Comparison of ENCODE assay signal across 8 cellular contexts in genomic region chr15:32578482-32578881, GRCh38. TPM values are rescaled to one million over a fixed set of nuclear protein-coding genes. Genes with fewer than 3 reads are reported as not detected.
DNase-seq lines count a peak whose midpoint lies in the region; ATAC-seq and TF ChIP-seq lines count a peak whose summit lies in the region.
"Not testable (repeated sequence)": the region's sequence is repeated elsewhere in the genome, so short reads cannot be mapped to it uniquely, and the experiment has no call there.

No MANE protein-coding gene starts in this region.

- not testable (repeated sequence) for H3K9me3 Mint-ChIP-seq in GM23338; T-helper 2 cell treated with Interferon-gamma antibody and Interleukin-4, amounts not matched to agents 5 μg/mL and 100 μg/mL, for 36 hours; activated CD8-positive, alpha-beta T cell treated with anti-CD3 and anti-CD28 coated beads for 36 hours; activated T-helper 17 cell treated with anti-CD3 and anti-CD28 coated beads, Interleukin-2, amount 50 U/mL, for 72 hours; activated naive CD8-positive, alpha-beta T cell treated with anti-CD3 and anti-CD28 coated beads, Interleukin-2, amount 50 U/mL, for 24 hours; natural killer cell treated with Interleukin-12 subunit alpha and Interleukin-12 subunit beta and Interleukin-15 and Interleukin-18, amount 100 ng/mL, for 72 hours; stimulated activated naive CD8-positive, alpha-beta T cell treated with anti-CD3 and anti-CD28 coated beads, Interleukin-15, amount 100 ng/mL, for 72 hours

- not testable (repeated sequence) for H3K9me2 ChIP-seq in GM23338 (ENCODE audit: insufficient read depth); Loucy (replicated peaks; ENCODE audit: low read depth, low read length)

- H3K27ac Mint-ChIP-seq in GM23338 = peak overlapping the region; percentile 72
- peak overlapping the region; percentile 78 for H3K27ac Mint-ChIP-seq in T-helper 2 cell treated with Interferon-gamma antibody and Interleukin-4, amounts not matched to agents 5 μg/mL and 100 μg/mL, for 36 hours
- H3K27ac Mint-ChIP-seq in activated CD8-positive, alpha-beta T cell treated with anti-CD3 and anti-CD28 coated beads for 36 hours = peak overlapping the region; percentile 75
- H3K27ac Mint-ChIP-seq in activated T-helper 17 cell treated with anti-CD3 and anti-CD28 coated beads, Interleukin-2, amount 50 U/mL, for 72 hours = not testable (repeated sequence)
- H3K27ac Mint-ChIP-seq in activated naive CD8-positive, alpha-beta T cell treated with anti-CD3 and anti-CD28 coated beads, Interleukin-2, amount 50 U/mL, for 24 hours = peak overlapping the region; percentile 67
- H3K27ac Mint-ChIP-seq in natural killer cell treated with Interleukin-12 subunit alpha and Interleukin-12 subunit beta and Interleukin-15 and Interleukin-18, amount 100 ng/mL, for 72 hours = peak overlapping the region; percentile 81 to 83
- H3K27ac Mint-ChIP-seq in stimulated activated naive CD8-positive, alpha-beta T cell treated with anti-CD3 and anti-CD28 coated beads, Interleukin-15, amount 100 ng/mL, for 72 hours = peak overlapping the region in 1 of 2 donors; percentile 3

- POLR2A ChIA-PET in activated CD8-positive, alpha-beta T cell treated with anti-CD3 and anti-CD28 coated beads for 36 hours (lab: Charles Lee) = not testable (repeated sequence)

- H3K27ac ChIP-seq in GM23338 (ENCODE audit: low read depth) = not testable (repeated sequence)

- not testable (repeated sequence) for TF ChIP-seq CTCF in GM23338 (conservative IDR thresholded peaks at IDR 0.05; ENCODE audit: low read depth in 2 of 2); Loucy (conservative IDR thresholded peaks at IDR 0.05; ENCODE audit: low read length); activated CD8-positive, alpha-beta T cell treated with anti-CD3 and anti-CD28 coated beads for 36 hours (IDR thresholded peaks at IDR 0.05)

- H3K4me1 ChIP-seq in GM23338 (ENCODE audit: insufficient read depth); Loucy (ENCODE audit: insufficient read depth, low read length, poor library complexity, severe bottlenecking): not testable (repeated sequence)

- intact Hi-C loops in activated CD8-positive, alpha-beta T cell treated with anti-CD3 and anti-CD28 coated beads for 36 hours (cut with micrococcal nuclease) = not testable (repeated sequence)

- CTCF ChIA-PET in activated CD8-positive, alpha-beta T cell treated with anti-CD3 and anti-CD28 coated beads for 36 hours (lab: Charles Lee) = not testable (repeated sequence)

- H3K9me3 ChIP-seq in Loucy (ENCODE audit: insufficient read depth, low read depth, low read length) = not testable (repeated sequence)

- not testable (repeated sequence) for H3K27me3 ChIP-seq in GM23338 (ENCODE audit: insufficient read depth); Loucy (ENCODE audit: insufficient read depth, low read length, poor library complexity, severe bottlenecking)

- ATAC-seq in GM23338; activated CD8-positive, alpha-beta T cell treated with anti-CD3 and anti-CD28 coated beads for 36 hours; activated T-helper 17 cell treated with anti-CD3 and anti-CD28 coated beads, Interleukin-2, amount 50 U/mL, for 72 hours (replicated peaks); activated naive CD8-positive, alpha-beta T cell treated with anti-CD3 and anti-CD28 coated beads, Interleukin-2, amount 50 U/mL, for 24 hours; natural killer cell treated with Interleukin-12 subunit alpha and Interleukin-12 subunit beta and Interleukin-15 and Interleukin-18, amount 100 ng/mL, for 72 hours; stimulated activated naive CD8-positive, alpha-beta T cell treated with anti-CD3 and anti-CD28 coated beads, Interleukin-15, amount 100 ng/mL, for 72 hours: not testable (repeated sequence)

- not testable (repeated sequence) for H3F3A ChIP-seq in GM23338 (replicated peaks; ENCODE audit: low read depth); Loucy (ENCODE audit: low read depth)

- not testable (repeated sequence) for H3K4me3 ChIP-seq in GM23338
- peak overlapping the region; percentile 59 for H3K4me3 ChIP-seq in Loucy (ENCODE audit: low read length, poor library complexity, severe bottlenecking)

- not testable (repeated sequence) for H3K36me3 ChIP-seq in GM23338 (ENCODE audit: insufficient read depth); Loucy (ENCODE audit: insufficient read depth, low read length)

- H4K20me1 ChIP-seq in GM23338 (replicated peaks; ENCODE audit: insufficient read depth); Loucy (ENCODE audit: insufficient read depth, low read length, poor library complexity, severe bottlenecking): not testable (repeated sequence)

- peak overlapping the region; percentile 36 for H3K4me3 Mint-ChIP-seq in GM23338
- H3K4me3 Mint-ChIP-seq in T-helper 2 cell treated with Interferon-gamma antibody and Interleukin-4, amounts not matched to agents 5 μg/mL and 100 μg/mL, for 36 hours = peak overlapping the region; percentile 58
- peak overlapping the region; percentile 33 for H3K4me3 Mint-ChIP-seq in activated CD8-positive, alpha-beta T cell treated with anti-CD3 and anti-CD28 coated beads for 36 hours
- peak overlapping the region; percentile 29 for H3K4me3 Mint-ChIP-seq in activated T-helper 17 cell treated with anti-CD3 and anti-CD28 coated beads, Interleukin-2, amount 50 U/mL, for 72 hours
- peak overlapping the region; percentile 43 for H3K4me3 Mint-ChIP-seq in activated naive CD8-positive, alpha-beta T cell treated with anti-CD3 and anti-CD28 coated beads, Interleukin-2, amount 50 U/mL, for 24 hours
- H3K4me3 Mint-ChIP-seq in natural killer cell treated with Interleukin-12 subunit alpha and Interleukin-12 subunit beta and Interleukin-15 and Interleukin-18, amount 100 ng/mL, for 72 hours = peak overlapping the region; percentile 80
- H3K4me3 Mint-ChIP-seq in stimulated activated naive CD8-positive, alpha-beta T cell treated with anti-CD3 and anti-CD28 coated beads, Interleukin-15, amount 100 ng/mL, for 72 hours = peak overlapping the region; percentile 34 to 55

- not testable (repeated sequence) for H3K4me1 Mint-ChIP-seq in GM23338; T-helper 2 cell treated with Interferon-gamma antibody and Interleukin-4, amounts not matched to agents 5 μg/mL and 100 μg/mL, for 36 hours (ENCODE audit: low read depth); activated CD8-positive, alpha-beta T cell treated with anti-CD3 and anti-CD28 coated beads for 36 hours (ENCODE audit: low read depth); activated T-helper 17 cell treated with anti-CD3 and anti-CD28 coated beads, Interleukin-2, amount 50 U/mL, for 72 hours; activated naive CD8-positive, alpha-beta T cell treated with anti-CD3 and anti-CD28 coated beads, Interleukin-2, amount 50 U/mL, for 24 hours; natural killer cell treated with Interleukin-12 subunit alpha and Interleukin-12 subunit beta and Interleukin-15 and Interleukin-18, amount 100 ng/mL, for 72 hours (ENCODE audit: low read depth in 2 of 2); stimulated activated naive CD8-positive, alpha-beta T cell treated with anti-CD3 and anti-CD28 coated beads, Interleukin-15, amount 100 ng/mL, for 72 hours

- H3K79me2 ChIP-seq in GM23338 (replicated peaks; ENCODE audit: insufficient read depth); Loucy (ENCODE audit: insufficient read depth, low read length): not testable (repeated sequence)

- DNase-seq in GM23338 (ENCODE audit: low spot score); activated CD8-positive, alpha-beta T cell treated with anti-CD3 and anti-CD28 coated beads for 36 hours; activated naive CD8-positive, alpha-beta T cell treated with anti-CD3 and anti-CD28 coated beads, Interleukin-2, amount 50 U/mL, for 24 hours: not testable (repeated sequence)
- peak; percentile 17 for DNase-seq in T-helper 2 cell treated with Interferon-gamma antibody and Interleukin-4, amounts not matched to agents 5 μg/mL and 100 μg/mL, for 36 hours (ENCODE audit: low spot score)
- DNase-seq in natural killer cell treated with Interleukin-12 subunit alpha and Interleukin-12 subunit beta and Interleukin-15 and Interleukin-18, amount 100 ng/mL, for 72 hours (ENCODE audit: low spot score) = peak; percentile 32
- DNase-seq in stimulated activated naive CD8-positive, alpha-beta T cell treated with anti-CD3 and anti-CD28 coated beads, Interleukin-15, amount 100 ng/mL, for 72 hours = peak in 1 of 2 donors; percentile 5

- not testable (repeated sequence) for H3K36me3 Mint-ChIP-seq in GM23338 (ENCODE audit: low read depth); T-helper 2 cell treated with Interferon-gamma antibody and Interleukin-4, amounts not matched to agents 5 μg/mL and 100 μg/mL, for 36 hours (ENCODE audit: low read depth); activated CD8-positive, alpha-beta T cell treated with anti-CD3 and anti-CD28 coated beads for 36 hours (ENCODE audit: low read depth); activated T-helper 17 cell treated with anti-CD3 and anti-CD28 coated beads, Interleukin-2, amount 50 U/mL, for 72 hours (ENCODE audit: low read depth); activated naive CD8-positive, alpha-beta T cell treated with anti-CD3 and anti-CD28 coated beads, Interleukin-2, amount 50 U/mL, for 24 hours (ENCODE audit: low read depth); natural killer cell treated with Interleukin-12 subunit alpha and Interleukin-12 subunit beta and Interleukin-15 and Interleukin-18, amount 100 ng/mL, for 72 hours

- H2AFZ ChIP-seq in GM23338; Loucy (ENCODE audit: low read length): not testable (repeated sequence)

- H3K27me3 Mint-ChIP-seq in GM23338 (ENCODE audit: insufficient read depth, low read depth, poor library complexity); T-helper 2 cell treated with Interferon-gamma antibody and Interleukin-4, amounts not matched to agents 5 μg/mL and 100 μg/mL, for 36 hours (ENCODE audit: low read depth); activated CD8-positive, alpha-beta T cell treated with anti-CD3 and anti-CD28 coated beads for 36 hours; activated T-helper 17 cell treated with anti-CD3 and anti-CD28 coated beads, Interleukin-2, amount 50 U/mL, for 72 hours; activated naive CD8-positive, alpha-beta T cell treated with anti-CD3 and anti-CD28 coated beads, Interleukin-2, amount 50 U/mL, for 24 hours; natural killer cell treated with Interleukin-12 subunit alpha and Interleukin-12 subunit beta and Interleukin-15 and Interleukin-18, amount 100 ng/mL, for 72 hours; stimulated activated naive CD8-positive, alpha-beta T cell treated with anti-CD3 and anti-CD28 coated beads, Interleukin-15, amount 100 ng/mL, for 72 hours: not testable (repeated sequence)

- not testable (repeated sequence) for H3K4me2 ChIP-seq in GM23338; Loucy (ENCODE audit: low read depth, low read length, poor library complexity, severe bottlenecking)

- H3K9ac ChIP-seq in Loucy (ENCODE audit: low read depth, low read length, poor library complexity, severe bottlenecking) = not testable (repeated sequence)

RNA-seq across cellular contexts. Expression of gene GOLGA8N, which starts 14.8 kb away (rescaled TPM):
- 0.50 and 14.8 TPM in 2 replicates for total RNA-seq in GM23338 (2014; rRNA removed; shearing (Covaris generic))
- 0.17 and 0.40 TPM in 2 replicates for polyA plus RNA-seq in GM23338 (2016; fragmentation: Nextera tagmentation; extraction: Ambion mirVana)
- 1 to 10 TPM; 4.9 to 7.4 TPM for total RNA-seq in activated CD8-positive, alpha-beta T cell treated with anti-CD3 and anti-CD28 coated beads for 36 hours
- 1 to 10 TPM; 2.7 to 6.3 TPM for total RNA-seq in activated T-helper 17 cell treated with anti-CD3 and anti-CD28 coated beads, Interleukin-2, amount 50 U/mL, for 72 hours
- 100 to 1,000 TPM in 1 of 2 donors, 10 to 100 TPM in 1; 65.7 to 150 TPM for total RNA-seq in natural killer cell treated with Interleukin-12 subunit alpha and Interleukin-12 subunit beta and Interleukin-15 and Interleukin-18, amount 100 ng/mL, for 72 hours

RNA-seq across cellular contexts. Expression of gene ARHGAP11A, which starts 36.8 kb away (rescaled TPM):
- 38.7 and 43.1 TPM in 2 replicates for total RNA-seq in GM23338 (2014; rRNA removed; shearing (Covaris generic))
- polyA plus RNA-seq in GM23338 (2016; fragmentation: Nextera tagmentation; extraction: Ambion mirVana) = 21.4 and 28.3 TPM in 2 replicates
- total RNA-seq in activated CD8-positive, alpha-beta T cell treated with anti-CD3 and anti-CD28 coated beads for 36 hours = 10 to 100 TPM; 92.3 to 96.7 TPM
- 100 to 1,000 TPM; 106 to 114 TPM for total RNA-seq in activated T-helper 17 cell treated with anti-CD3 and anti-CD28 coated beads, Interleukin-2, amount 50 U/mL, for 72 hours
- 100 to 1,000 TPM in 1 of 2 donors, 10 to 100 TPM in 1; 89.9 to 108 TPM for total RNA-seq in natural killer cell treated with Interleukin-12 subunit alpha and Interleukin-12 subunit beta and Interleukin-15 and Interleukin-18, amount 100 ng/mL, for 72 hours

Comparison
In these comparisons a context has a peak if more than half of its experiments do, and no peak if none do; other contexts are left out.
1. H3K4me3 Mint-ChIP-seq: peak in every context shown above with its lines; median percentile 80 in natural killer cell treated with Interleukin-12 subunit alpha and Interleukin-12 subunit beta and Interleukin-15 and Interleukin-18, amount 100 ng/mL, for 72 hours; 58 in T-helper 2 cell treated with Interferon-gamma antibody and Interleukin-4, amounts not matched to agents 5 μg/mL and 100 μg/mL, for 36 hours; 44 in stimulated activated naive CD8-positive, alpha-beta T cell treated with anti-CD3 and anti-CD28 coated beads, Interleukin-15, amount 100 ng/mL, for 72 hours; 43 in activated naive CD8-positive, alpha-beta T cell treated with anti-CD3 and anti-CD28 coated beads, Interleukin-2, amount 50 U/mL, for 24 hours; 36 in GM23338; 33 in activated CD8-positive, alpha-beta T cell treated with anti-CD3 and anti-CD28 coated beads for 36 hours; 29 in activated T-helper 17 cell treated with anti-CD3 and anti-CD28 coated beads, Interleukin-2, amount 50 U/mL, for 72 hours.